In genomic region chr7:82481499-82482097, GRCh38 we compare ENCODE assay signal across 9 cellular contexts. TPM values are rescaled to one million over a fixed set of nuclear protein-coding genes. Genes with fewer than 3 reads are reported as not detected.
DNase-seq lines count a peak whose midpoint lies in the region; ATAC-seq, FAIRE-seq and TF ChIP-seq lines count a peak whose summit lies in the region.
"Had no signal": no experiment of that assay in that cellular context is flagged by ENCODE, and none has a peak within 500 bp of the region (broad histone marks: within the 10 kb centered on the region; RNA-seq: fewer than 3 reads in every experiment).

No MANE protein-coding gene starts in this region.

- no peaks in the 10 kb centered on the region for H3K4me1 ChIP-seq in endodermal cell (ENCODE audit: control insufficient read depth, insufficient read depth, low read length)
- no peaks in the 10 kb centered on the region for H3K4me1 ChIP-seq in pancreas

- TF ChIP-seq CTCF in endodermal cell (conservative IDR thresholded peaks at IDR 0.05) (peak; percentile 89), pancreas (IDR thresholded peaks at IDR 0.05) (peak; percentile 23 to 69 (median 60))

- intact Hi-C loops in pancreas (cut with DNase I) = no loop called here
- intact Hi-C loops in activated CD4-positive, alpha-beta T cell treated with anti-CD3 and anti-CD28 coated beads, Interleukin-2, amount 10 ng/mL, durations not matched to agents 24 days and 14 days (cut with micrococcal nuclease) = no loop called here

- no peak for FAIRE-seq in pancreas (lab: Jason Lieb, UNC)

- H3K27me3 Mint-ChIP-seq in endodermal cell (ENCODE audit: insufficient read depth) = no peaks in the 10 kb centered on the region
- no peaks in the 10 kb centered on the region for H3K27me3 Mint-ChIP-seq in activated CD4-positive, alpha-beta T cell treated with anti-CD3 and anti-CD28 coated beads, Interleukin-2, amount 10 ng/mL, durations not matched to agents 24 days and 14 days
- no peaks in the 10 kb centered on the region for H3K27me3 Mint-ChIP-seq in T-helper 2 cell treated with Interferon-gamma antibody and Interleukin-4, amounts not matched to agents 5 μg/mL and 100 μg/mL, for 36 hours (ENCODE audit: low read depth)

- no peaks in the 10 kb centered on the region for H3K4me1 Mint-ChIP-seq in endodermal cell
- H3K4me1 Mint-ChIP-seq in activated CD4-positive, alpha-beta T cell treated with anti-CD3 and anti-CD28 coated beads, Interleukin-2, amount 10 ng/mL, durations not matched to agents 24 days and 14 days = no peaks in the 10 kb centered on the region
- H3K4me1 Mint-ChIP-seq in T-helper 2 cell treated with Interferon-gamma antibody and Interleukin-4, amounts not matched to agents 5 μg/mL and 100 μg/mL, for 36 hours (ENCODE audit: low read depth) = no peaks in the 10 kb centered on the region

- H3K4me3 ChIP-seq in endodermal cell (ENCODE audit: low read length) = no peak overlapping the region
- H3K4me3 ChIP-seq in pancreas = no peak overlapping the region

- no peaks in the 10 kb centered on the region for H3K36me3 Mint-ChIP-seq in endodermal cell (ENCODE audit: low read depth)
- no peaks in the 10 kb centered on the region for H3K36me3 Mint-ChIP-seq in activated CD4-positive, alpha-beta T cell treated with anti-CD3 and anti-CD28 coated beads, Interleukin-2, amount 10 ng/mL, durations not matched to agents 24 days and 14 days (ENCODE audit: low read depth)
- no peaks in the 10 kb centered on the region for H3K36me3 Mint-ChIP-seq in T-helper 2 cell treated with Interferon-gamma antibody and Interleukin-4, amounts not matched to agents 5 μg/mL and 100 μg/mL, for 36 hours (ENCODE audit: low read depth)

- H3K9me3 ChIP-seq in endodermal cell (ENCODE audit: control insufficient read depth, low read length) = peaks cover 18% of the 10 kb centered on the region
- no peaks in the 10 kb centered on the region for H3K9me3 ChIP-seq in pancreas

- ATAC-seq in pancreas = peak in 1 of 4 donors; percentile 43

- H3K36me3 ChIP-seq in endodermal cell (ENCODE audit: control insufficient read depth, insufficient read depth, low read length) (no peaks in the 10 kb centered on the region), pancreas (no peaks in the 10 kb centered on the region)

- no peak overlapping the region for H3K4me3 Mint-ChIP-seq in endodermal cell
- no peak overlapping the region for H3K4me3 Mint-ChIP-seq in activated CD4-positive, alpha-beta T cell treated with anti-CD3 and anti-CD28 coated beads, Interleukin-2, amount 10 ng/mL, durations not matched to agents 24 days and 14 days
- no peak overlapping the region for H3K4me3 Mint-ChIP-seq in T-helper 2 cell treated with Interferon-gamma antibody and Interleukin-4, amounts not matched to agents 5 μg/mL and 100 μg/mL, for 36 hours

- H3K9ac ChIP-seq in endodermal cell (ENCODE audit: extremely low read depth, low read length, poor library complexity, severe bottlenecking) = no peak overlapping the region

- no peak overlapping the region for H3K27ac Mint-ChIP-seq in endodermal cell
- H3K27ac Mint-ChIP-seq in activated CD4-positive, alpha-beta T cell treated with anti-CD3 and anti-CD28 coated beads, Interleukin-2, amount 10 ng/mL, durations not matched to agents 24 days and 14 days = no peak overlapping the region
- no peak overlapping the region for H3K27ac Mint-ChIP-seq in T-helper 2 cell treated with Interferon-gamma antibody and Interleukin-4, amounts not matched to agents 5 μg/mL and 100 μg/mL, for 36 hours

- DNase-seq in NCI-H1092 treated with DMSO at 0.1 percent for 48 hours (lab: John Stamatoyannopoulos, UW) = peak; percentile 50
- no peak for DNase-seq in NCI-H1092 (lab: John Stamatoyannopoulos, UW)
- peak; percentile 35 for DNase-seq in HCEC 1CT
- DNase-seq in NCI-H446 treated with DMSO at 0.1 percent for 48 hours (lab: John Stamatoyannopoulos, UW) = peak; percentile 6
- DNase-seq in endodermal cell = no peak
- DNase-seq in pancreas = no peak
- no peak for DNase-seq in activated CD4-positive, alpha-beta T cell treated with anti-CD3 and anti-CD28 coated beads, Interleukin-2, amount 10 ng/mL, durations not matched to agents 24 days and 14 days
- DNase-seq in T-helper 2 cell treated with Interferon-gamma antibody and Interleukin-4, amounts not matched to agents 5 μg/mL and 100 μg/mL, for 36 hours (ENCODE audit: low spot score) = no peak

- H3K27me3 ChIP-seq in endodermal cell (ENCODE audit: control insufficient read depth, insufficient read depth, low read length, poor library complexity, severe bottlenecking) = no peaks in the 10 kb centered on the region
- H3K27me3 ChIP-seq in pancreas = no peaks in the 10 kb centered on the region

- peaks cover 6% of the 10 kb centered on the region for H3K9me3 Mint-ChIP-seq in endodermal cell
- H3K9me3 Mint-ChIP-seq in activated CD4-positive, alpha-beta T cell treated with anti-CD3 and anti-CD28 coated beads, Interleukin-2, amount 10 ng/mL, durations not matched to agents 24 days and 14 days = no peaks in the 10 kb centered on the region
- H3K9me3 Mint-ChIP-seq in T-helper 2 cell treated with Interferon-gamma antibody and Interleukin-4, amounts not matched to agents 5 μg/mL and 100 μg/mL, for 36 hours = peaks cover 2% of the 10 kb centered on the region

- H3K27ac ChIP-seq in endodermal cell (ENCODE audit: low read depth, low read length) (no peak overlapping the region), pancreas (no peak overlapping the region)

- 100% methylated on average over 3 of the region's 3 CpGs; no CpG with 5 or more reads in 1 of the 2 experiments for WGBS in endodermal cell (ENCODE audit: insufficient coverage in 1 of 2, insufficient read length in 1 of 2), 2 experiments
- 66 to 72% methylated on average over 3 of the region's 3 CpGs for WGBS in pancreas, 2 donors

RNA-seq across cellular contexts. Expression of gene CACNA2D1, which starts 38.0 kb away (rescaled TPM):
- 10 to 100 TPM; 16.9 to 26.8 TPM for total RNA-seq in endodermal cell
- 18.4 TPM for polyA plus RNA-seq in endodermal cell (2013, experiment 1 of 2)
- 18.8 TPM for polyA plus RNA-seq in endodermal cell (2013, experiment 2 of 2)
- total RNA-seq in pancreas = 1 to 10 TPM in 5 of 6 donors, under 1 TPM in 1; 0.79 to 5.0 (median 2.1) TPM
- polyA plus RNA-seq in pancreas = 1 to 10 TPM in 1 of 2 donors, under 1 TPM in 1; 0.80 to 4.0 TPM
- not detected in 2 replicates for total RNA-seq in activated CD4-positive, alpha-beta T cell treated with anti-CD3 and anti-CD28 coated beads, Interleukin-2, amount 10 ng/mL, durations not matched to agents 24 days and 14 days
- total RNA-seq: activated CD8-positive, alpha-beta memory T cell treated with anti-CD3 and anti-CD28 coated beads for 36 hours had no signal

Comparison
In these comparisons a context has a peak if more than half of its experiments do, and no peak if none do; other contexts are left out.
1. DNase-seq: peak in NCI-H1092 treated with DMSO at 0.1 percent for 48 hours (single experiment), HCEC 1CT (single experiment) and NCI-H446 treated with DMSO at 0.1 percent for 48 hours (single experiment); none in NCI-H1092 (single experiment), endodermal cell (single experiment), pancreas (0 of 6), activated CD4-positive, alpha-beta T cell treated with anti-CD3 and anti-CD28 coated beads, Interleukin-2, amount 10 ng/mL, durations not matched to agents 24 days and 14 days (single experiment) and T-helper 2 cell treated with Interferon-gamma antibody and Interleukin-4, amounts not matched to agents 5 μg/mL and 100 μg/mL, for 36 hours (single experiment).